ENCODE assay signal across 13 cellular contexts in the genomic region with DNA sequence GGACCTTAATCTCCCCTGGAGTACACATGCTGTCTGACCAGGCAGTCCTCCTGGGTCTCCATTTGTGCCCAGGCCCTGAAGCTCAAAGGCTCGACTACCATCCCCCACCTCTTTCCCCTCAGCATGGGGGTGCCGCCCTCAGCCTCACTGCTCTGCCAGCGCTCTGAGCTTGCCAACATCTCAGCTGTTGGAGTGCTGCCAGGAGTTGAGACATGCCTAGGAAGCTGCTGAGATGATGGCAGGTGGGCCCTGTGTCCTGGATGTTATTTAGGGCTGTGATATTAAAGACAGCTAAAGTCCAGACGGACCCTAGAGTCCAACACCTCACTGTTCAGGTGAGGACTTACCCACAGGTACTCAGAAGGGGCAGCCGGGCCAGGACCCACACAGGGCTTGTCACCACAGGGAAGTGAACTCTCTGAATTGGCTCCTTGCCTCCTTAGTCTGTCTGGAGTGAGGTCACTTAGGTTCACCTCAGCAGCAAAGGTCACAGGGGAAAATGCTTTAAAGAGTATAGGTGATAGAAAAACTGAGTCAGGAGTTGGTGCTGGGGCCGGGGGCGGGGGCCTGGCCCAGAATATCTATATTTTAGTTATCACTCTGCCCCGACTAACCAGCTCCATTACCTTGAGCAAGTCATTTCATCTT. TPM values are rescaled to one million over a fixed set of nuclear protein-coding genes. Genes with fewer than 3 reads are reported as not detected.
DNase-seq lines count a peak whose midpoint lies in the region; ATAC-seq and TF ChIP-seq lines count a peak whose summit lies in the region.
"Had no signal": no experiment of that assay in that cellular context is flagged by ENCODE, and none has a peak within 500 bp of the region (broad histone marks: within the 10 kb centered on the region; RNA-seq: fewer than 3 reads in every experiment).

No MANE protein-coding gene starts in this region.

- no peaks in the 10 kb centered on the region for H3K36me3 ChIP-seq in HEK293 (ENCODE audit: control insufficient read depth in 2 of 2, insufficient read depth in 1 of 2, low read length in 2 of 2)

- no peaks in the 10 kb centered on the region for H3K27me3 ChIP-seq in right cardiac atrium (ENCODE audit: control insufficient read depth, insufficient read depth)

- H3K4me3 ChIP-seq in HEK293 (ENCODE audit: low read depth, low read length) = no peak overlapping the region
- H3K4me3 ChIP-seq in right cardiac atrium (ENCODE audit: low read length) = no peak overlapping the region
- H3K4me3 ChIP-seq: GM23338, SK-N-MC had no signal

- peak; percentile 24 to 36 for ATAC-seq in right cardiac atrium
- ATAC-seq: GM23338 had no signal

- H3K9me3 ChIP-seq in HEK293 (ENCODE audit: control insufficient read depth, insufficient read depth, low read depth, low read length) = no peaks in the 10 kb centered on the region
- no peaks in the 10 kb centered on the region for H3K9me3 ChIP-seq in right cardiac atrium (ENCODE audit: control insufficient read depth, low read length)

- CTCF ChIA-PET in HEK293 (lab: Yijun Ruan, JAX) = interaction anchor here (0.7 to 2.3 kb wide), 5 partner anchors 12 to 305 kb away, joined by 3 to 10 read pairs (median 3); no protein-coding TSS in a partner anchor

- peaks cover 13% of the 10 kb centered on the region for H3K4me1 ChIP-seq in HEK293 (ENCODE audit: control insufficient read depth, insufficient read depth, low read length)
- peaks cover 4% of the 10 kb centered on the region for H3K4me1 ChIP-seq in right cardiac atrium (ENCODE audit: control insufficient read depth, insufficient read depth, low read length)

- intact Hi-C loops in right cardiac atrium (cut with DNase I) = loop anchor here in 1 of 4 donors (10.0 kb wide), 1 partner anchor 304 kb away; no protein-coding TSS in a partner anchor

- no peak overlapping the region for H3K27ac ChIP-seq in HEK293 (ENCODE audit: extremely low read depth, low read depth, low read length)
- H3K27ac ChIP-seq in right cardiac atrium (ENCODE audit: low read length) = no peak overlapping the region
- H3K27ac ChIP-seq: SK-N-MC had no signal

- in situ Hi-C loops in GM13977 (cut with MboI; ENCODE audit: low pct_unique_long_range_greater_than_20kb, low sequenced_read_pairs, unreplicated experiment) = no loop called here

- POLR2A ChIA-PET in HEK293 (lab: Yijun Ruan, JAX) = no interaction called here

- 62% methylated on average over 8 of the region's 8 CpGs for WGBS in right cardiac atrium

- DNase-seq in COLO668 (lab: John Stamatoyannopoulos, UW; ENCODE audit: unreplicated experiment) = peak; percentile 82
- peak; percentile 71 for DNase-seq in NCI-H510A treated with DMSO at 0.1 percent for 48 hours (lab: John Stamatoyannopoulos, UW)
- peak; percentile 41 to 78 (median 77) for DNase-seq in right cardiac atrium
- no peak for DNase-seq in activated CD8-positive, alpha-beta memory T cell treated with anti-CD3 and anti-CD28 coated beads, Interleukin-2, amount 50 U/mL, for 4 hours
- DNase-seq in OCI-M1 (lab: John Stamatoyannopoulos, UW) = no peak
- no peak for DNase-seq in GM13977 (ENCODE audit: low spot score)
- DNase-seq in activated CD4-positive, CD25-positive, alpha-beta regulatory T cell treated with anti-CD3 and anti-CD28 coated beads, Interleukin-2, amount 50 U/mL, for 72 hours = no peak
- DNase-seq: occipital lobe had no signal

- TF ChIP-seq CTCF in HEK293 (tag by site-specific recombination; IDR thresholded peaks at IDR 0.05) (no peak), GM13977 (IDR thresholded peaks at IDR 0.05; ENCODE audit: extremely low read depth, insufficient read depth, missing control alignments) (no peak)

TF ChIP-seq in HEK293, 187 proteins besides CTCF, POLR2A, EP300 and RAD21:
- no peak for TF ChIP-seq ZNF785 (tag by site-specific recombination; IDR thresholded peaks at IDR 0.05)
- TF ChIP-seq ZNF843 (tag by site-specific recombination; IDR thresholded peaks at IDR 0.05) = no peak
- TF ChIP-seq ZNF776 (tag by site-specific recombination; IDR thresholded peaks at IDR 0.05; ENCODE audit: borderline replicate concordance) = no peak
- TF ChIP-seq ZFHX2 (tag by site-specific recombination; conservative IDR thresholded peaks at IDR 0.05) = peak; percentile 33; the same call in 1 of the 2 replicates
- TF ChIP-seq ZNF404 (tag by site-specific recombination; IDR thresholded peaks at IDR 0.05) = no peak
- TF ChIP-seq ZNF600 (tag by site-specific recombination; IDR thresholded peaks at IDR 0.05) = 0 out of 2 replicates have a peak, but pooled peaks have one; percentile 34
- peak; percentile 92 for TF ChIP-seq ZIC2 (tag by site-specific recombination; IDR thresholded peaks at IDR 0.05)
- TF ChIP-seq, protein P1, sequence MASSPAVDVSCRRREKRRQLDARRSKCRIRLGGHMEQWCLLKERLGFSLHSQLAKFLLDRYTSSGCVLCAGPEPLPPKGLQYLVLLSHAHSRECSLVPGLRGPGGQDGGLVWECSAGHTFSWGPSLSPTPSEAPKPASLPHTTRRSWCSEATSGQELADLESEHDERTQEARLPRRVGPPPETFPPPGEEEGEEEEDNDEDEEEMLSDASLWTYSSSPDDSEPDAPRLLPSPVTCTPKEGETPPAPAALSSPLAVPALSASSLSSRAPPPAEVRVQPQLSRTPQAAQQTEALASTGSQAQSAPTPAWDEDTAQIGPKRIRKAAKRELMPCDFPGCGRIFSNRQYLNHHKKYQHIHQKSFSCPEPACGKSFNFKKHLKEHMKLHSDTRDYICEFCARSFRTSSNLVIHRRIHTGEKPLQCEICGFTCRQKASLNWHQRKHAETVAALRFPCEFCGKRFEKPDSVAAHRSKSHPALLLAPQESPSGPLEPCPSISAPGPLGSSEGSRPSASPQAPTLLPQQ (tag by site-specific recombination; IDR thresholded peaks at IDR 0.05) = peak; percentile 89
TF ChIP-seq in HEK293: peak in this region for 4.

RNA-seq across cellular contexts. Expression of a gene that starts 19.7 kb away (rescaled TPM):
- 1 to 10 TPM; 6.5 to 8.5 (median 7.0) TPM for total RNA-seq in right cardiac atrium
- polyA plus RNA-seq in right cardiac atrium = 4.1 TPM

RNA-seq across cellular contexts. Expression of a gene that starts 40.1 kb away (rescaled TPM):
- under 1 TPM in 1 of 4 donors, not detected in 3; 0.06 TPM for total RNA-seq in right cardiac atrium
- polyA plus RNA-seq in right cardiac atrium = 0.02 TPM
- total RNA-seq: endothelial cell of umbilical vein, NCI-H460 had no signal

Comparison
In these comparisons a context has a peak if more than half of its experiments do, and no peak if none do; other contexts are left out.
1. DNase-seq: peak in COLO668 (single experiment), NCI-H510A treated with DMSO at 0.1 percent for 48 hours (single experiment) and right cardiac atrium (3 of 3); none in activated CD8-positive, alpha-beta memory T cell treated with anti-CD3 and anti-CD28 coated beads, Interleukin-2, amount 50 U/mL, for 4 hours (single experiment), OCI-M1 (single experiment), GM13977 (single experiment) and activated CD4-positive, CD25-positive, alpha-beta regulatory T cell treated with anti-CD3 and anti-CD28 coated beads, Interleukin-2, amount 50 U/mL, for 72 hours (single experiment).